9 cellular contexts compared by ENCODE assay signal in genomic region chr6:7728855-7729590, GRCh38. TPM values are rescaled to one million over a fixed set of nuclear protein-coding genes. Genes with fewer than 3 reads are reported as not detected.
DNase-seq lines count a peak whose midpoint lies in the region; ATAC-seq and TF ChIP-seq lines count a peak whose summit lies in the region.
"Had no signal": no experiment of that assay in that cellular context is flagged by ENCODE, and none has a peak within 500 bp of the region (broad histone marks: within the 10 kb centered on the region; RNA-seq: fewer than 3 reads in every experiment).

No MANE protein-coding gene starts in this region.

- H2AFZ ChIP-seq in MM.1S (ENCODE audit: low read length) (0 out of 2 replicates have a peak overlapping the region, but pooled peaks have one; percentile 26), neuron (ENCODE audit: low read depth, low read length) (no peak overlapping the region)

- no peaks in the 10 kb centered on the region for H3K9me3 ChIP-seq in CD8-positive, alpha-beta T cell (ENCODE audit: low read length)
- H3K9me3 ChIP-seq in MM.1S (replicated peaks; ENCODE audit: insufficient read depth, low read length), result no peaks in the 10 kb centered on the region
- no peaks in the 10 kb centered on the region for H3K9me3 ChIP-seq in ectodermal cell (ENCODE audit: control insufficient read depth, low read length)
- no peaks in the 10 kb centered on the region for H3K9me3 ChIP-seq in neuron (ENCODE audit: low read length)
- H3K9me3 ChIP-seq: SJSA1 had no signal

- no peak for ATAC-seq in CD8-positive, alpha-beta T cell
- no peak for ATAC-seq in GM21619 (IDR thresholded peaks at IDR 0.05; ENCODE audit: unreplicated experiment)

- no peaks in the 10 kb centered on the region for H3K9me3 Mint-ChIP-seq in CD8-positive, alpha-beta T cell

- H3K9ac ChIP-seq in MM.1S (ENCODE audit: low read length), result peak overlapping the region; percentile 44; the same call in 1 of the 2 replicates

- no peak for DNase-seq in CD8-positive, alpha-beta T cell
- no peak for DNase-seq in MM.1S
- DNase-seq in epidermal melanocyte (ENCODE audit: insufficient read length, low spot score), result no peak
- DNase-seq in activated effector memory CD4-positive, alpha-beta T cell treated with anti-CD3 and anti-CD28 coated beads, Interleukin-2, amount 50 U/mL, for 16 hours, result no peak
- no peak for DNase-seq in cortex of kidney (lab: John Stamatoyannopoulos, UW)

- CTCF ChIA-PET in CD8-positive, alpha-beta T cell (lab: Charles Lee), result no interaction called here

- H3K27me3 ChIP-seq in CD8-positive, alpha-beta T cell (ENCODE audit: insufficient read depth, low read length), result peaks cover 22% of the 10 kb centered on the region
- H3K27me3 ChIP-seq in MM.1S (replicated peaks; ENCODE audit: insufficient read depth, low read length) (peaks cover 16% of the 10 kb centered on the region), ectodermal cell (ENCODE audit: control insufficient read depth, insufficient read depth, low read length, poor library complexity, severe bottlenecking) (peaks cover 77% of the 10 kb centered on the region), neuron (ENCODE audit: insufficient read depth, low read length) (peaks cover 59% of the 10 kb centered on the region)

- H3F3A ChIP-seq in MM.1S (ENCODE audit: insufficient read depth, low read length), result no peaks in the 10 kb centered on the region; the same call in 1 of the 2 replicates

- peaks cover 3% of the 10 kb centered on the region; the same call in 1 of the 2 replicates for H4K20me1 ChIP-seq in MM.1S (ENCODE audit: insufficient read depth, low read length)

- H3K4me1 Mint-ChIP-seq in CD8-positive, alpha-beta T cell (ENCODE audit: low read depth), result peaks cover 20% of the 10 kb centered on the region

- peak overlapping the region; percentile 64 for H3K4me3 Mint-ChIP-seq in CD8-positive, alpha-beta T cell

- intact Hi-C loops in CD8-positive, alpha-beta T cell (cut with DNase I, micrococcal nuclease), result no loop called here

- peak overlapping the region; percentile 96 for H3K4me2 ChIP-seq in MM.1S (ENCODE audit: low read depth, low read length)

- peaks cover 10% of the 10 kb centered on the region for H3K4me1 ChIP-seq in CD8-positive, alpha-beta T cell (ENCODE audit: insufficient read depth, low read length)
- H3K4me1 ChIP-seq in MM.1S (ENCODE audit: low read length) (peaks cover 20% of the 10 kb centered on the region; the same call in 1 of the 2 replicates), ectodermal cell (ENCODE audit: control insufficient read depth, insufficient read depth, low read length) (peaks cover 19% of the 10 kb centered on the region), neuron (ENCODE audit: insufficient read depth, low read length) (peaks cover 32% of the 10 kb centered on the region)

- H3K9me2 ChIP-seq in MM.1S (replicated peaks; ENCODE audit: insufficient read depth, low read length), result no peaks in the 10 kb centered on the region

- H3K27ac ChIP-seq in CD8-positive, alpha-beta T cell (ENCODE audit: low read depth, low read length), result no peak overlapping the region
- H3K27ac ChIP-seq in MM.1S (ENCODE audit: low read length), result no peak overlapping the region; the same call in 1 of the 2 replicates
- no peak overlapping the region for H3K27ac ChIP-seq in ectodermal cell (ENCODE audit: insufficient read depth, low read depth, low read length, poor library complexity, severe bottlenecking)

- 20 to 24% methylated on average over 12 of the region's 14 CpGs for WGBS in ectodermal cell, 2 experiments

- no peaks in the 10 kb centered on the region for H3K36me3 Mint-ChIP-seq in CD8-positive, alpha-beta T cell

- no peak overlapping the region for H3K4me3 ChIP-seq in CD8-positive, alpha-beta T cell (ENCODE audit: low read depth, low read length)
- H3K4me3 ChIP-seq in MM.1S (ENCODE audit: low read length) (peak overlapping the region; percentile 90), ectodermal cell (ENCODE audit: insufficient read depth, low read depth, low read length) (peak overlapping the region; percentile 42), neuron (ENCODE audit: low read length) (peak overlapping the region; percentile 38)
- H3K4me3 ChIP-seq: SJSA1 had no signal

- H3K79me2 ChIP-seq in MM.1S (ENCODE audit: low read length), result peaks cover 81% of the 10 kb centered on the region

- H3K27me3 Mint-ChIP-seq in CD8-positive, alpha-beta T cell (ENCODE audit: low read depth), result peaks cover 59% of the 10 kb centered on the region

- no peaks in the 10 kb centered on the region for H3K36me3 ChIP-seq in CD8-positive, alpha-beta T cell (ENCODE audit: insufficient read depth, low read length)
- H3K36me3 ChIP-seq in MM.1S (replicated peaks; ENCODE audit: insufficient read depth, low read length), result no peaks in the 10 kb centered on the region; the same call in 1 of the 2 replicates
- no peaks in the 10 kb centered on the region for H3K36me3 ChIP-seq in ectodermal cell (ENCODE audit: control insufficient read depth, insufficient read depth, low read length)
- H3K36me3 ChIP-seq in neuron (ENCODE audit: insufficient read depth, low read length), result no peaks in the 10 kb centered on the region
- H3K36me3 ChIP-seq: SJSA1 had no signal

- no peak overlapping the region for H3K27ac Mint-ChIP-seq in CD8-positive, alpha-beta T cell

- POLR2A ChIA-PET in CD8-positive, alpha-beta T cell (lab: Charles Lee), result no interaction called here

- TF ChIP-seq CTCF in CD8-positive, alpha-beta T cell (IDR thresholded peaks at IDR 0.05), result no peak
- no peak for TF ChIP-seq CTCF in MM.1S (IDR thresholded peaks at IDR 0.05; ENCODE audit: low read length)

RNA-seq across cellular contexts. Expression of gene BMP6, which starts 3.1 kb away (rescaled TPM):
- not detected for total RNA-seq in CD8-positive, alpha-beta T cell
- 0.41 TPM for polyA plus RNA-seq in ectodermal cell (2013, experiment 1 of 4)
- polyA plus RNA-seq in ectodermal cell (2013, experiment 2 of 4), result 0.21 TPM
- polyA plus RNA-seq in ectodermal cell (2013, experiment 3 of 4), result 0.32 TPM
- polyA plus RNA-seq in ectodermal cell (2013, experiment 4 of 4), result 0.24 TPM
